ENCODE assay signal across 21 cellular contexts in the genomic region with DNA sequence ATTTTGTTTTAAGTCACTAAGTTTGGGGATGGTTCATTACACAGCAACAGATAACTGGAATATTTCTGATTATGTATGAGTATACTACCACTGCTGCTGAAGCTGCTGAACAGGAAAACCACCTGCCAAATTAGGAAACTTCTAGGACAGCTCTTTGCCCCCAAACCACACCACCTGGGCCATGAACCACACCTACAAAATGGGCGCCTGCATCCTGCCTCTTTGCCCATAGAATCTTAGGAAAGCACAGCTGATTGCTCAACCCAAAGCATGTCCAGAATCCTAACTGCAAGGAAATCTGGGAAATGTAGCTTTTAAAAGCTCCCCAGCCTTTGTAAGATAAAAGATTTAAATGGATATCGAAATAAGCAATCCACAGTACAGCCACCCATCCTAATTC. TPM values are rescaled to one million over a fixed set of nuclear protein-coding genes. Genes with fewer than 3 reads are reported as not detected.
DNase-seq lines count a peak whose midpoint lies in the region; ATAC-seq and TF ChIP-seq lines count a peak whose summit lies in the region.
"Had no signal": no experiment of that assay in that cellular context is flagged by ENCODE, and none has a peak within 500 bp of the region (broad histone marks: within the 10 kb centered on the region; RNA-seq: fewer than 3 reads in every experiment).

No MANE protein-coding gene starts in this region.

- no peak for TF ChIP-seq EP300 in stomach (IDR thresholded peaks at IDR 0.05)

- TF ChIP-seq CTCF in liver (IDR thresholded peaks at IDR 0.05; ENCODE audit: low read depth, low read length, missing input control): no peak
- no peak for TF ChIP-seq CTCF in stomach (IDR thresholded peaks at IDR 0.05)

- no peak overlapping the region for H3K4me3 ChIP-seq in Jurkat, Clone E6-1 (ENCODE audit: low read length)
- H3K4me3 ChIP-seq in adipocyte (ENCODE audit: low read length): no peak overlapping the region
- H3K4me3 ChIP-seq in liver (ENCODE audit: low read depth in 1 of 3, low read length in 3 of 3): no peak overlapping the region
- H3K4me3 ChIP-seq in stomach: no peak overlapping the region
- H3K4me3 ChIP-seq: SJSA1 had no signal

- H3K4me1 ChIP-seq in adipocyte (ENCODE audit: control insufficient read depth, insufficient read depth, low read length): peaks cover 18% of the 10 kb centered on the region
- peaks cover 6 to 34% (median 22%) of the 10 kb centered on the region in 4 donors for H3K4me1 ChIP-seq in liver (ENCODE audit: control insufficient read depth in 4 of 4, insufficient read depth in 4 of 4, low read length in 3 of 4)
- H3K4me1 ChIP-seq in stomach: peaks cover 15 to 51% (median 22%) of the 10 kb centered on the region in 4 donors
- H3K4me1 ChIP-seq: BE2C, SJSA1 had no signal

- H3K27me3 ChIP-seq in adipocyte (replicated peaks; ENCODE audit: control insufficient read depth, insufficient read depth, low read length): no peaks in the 10 kb centered on the region
- H3K27me3 ChIP-seq in liver (ENCODE audit: control insufficient read depth in 4 of 4, insufficient read depth in 4 of 4, low read length in 3 of 4): no peaks in the 10 kb centered on the region
- H3K27me3 ChIP-seq in stomach: no peaks in the 10 kb centered on the region
- H3K27me3 ChIP-seq: SJSA1 had no signal

- peaks cover 0 to 5% of the 10 kb centered on the region in 2 donors for H3K4me1 Mint-ChIP-seq in stimulated activated naive B cell treated with anti-CD40 and anti-IgM and Interleukin-4, amounts not matched to agents 10 μg/mL and 1 μg/mL and 100 μg/mL, for 72 hours
- no peaks in the 10 kb centered on the region for H3K4me1 Mint-ChIP-seq in activated T-cell treated with anti-CD3 and anti-CD28 coated beads, Interleukin-2, amount 50 U/mL, for 24 hours (ENCODE audit: low read depth)

- no peaks in the 10 kb centered on the region for H3K27me3 Mint-ChIP-seq in stimulated activated naive B cell treated with anti-CD40 and anti-IgM and Interleukin-4, amounts not matched to agents 10 μg/mL and 1 μg/mL and 100 μg/mL, for 72 hours
- H3K27me3 Mint-ChIP-seq in activated T-cell treated with anti-CD3 and anti-CD28 coated beads, Interleukin-2, amount 50 U/mL, for 24 hours: peaks cover 2% of the 10 kb centered on the region

- no peak for ATAC-seq in stimulated activated naive B cell treated with anti-CD40 and anti-IgM and Interleukin-4, amounts not matched to agents 10 μg/mL and 1 μg/mL and 100 μg/mL, for 72 hours (replicated peaks)
- no peak for ATAC-seq in activated CD4-positive, CD25-positive, alpha-beta regulatory T cell treated with anti-CD3 and anti-CD28 coated beads, Interleukin-2, amount 50 U/mL, for 24 hours
- ATAC-seq: PC-3 had no signal

- intact Hi-C loops in stomach (cut with DNase I; ENCODE audit: low total_unique reads): no loop called here

- TF ChIP-seq RAD21 in liver (IDR thresholded peaks at IDR 0.05): peak in 1 of 2 donors; percentile 5

- H3K9me3 ChIP-seq in adipocyte (ENCODE audit: control insufficient read depth, low read length) (no peaks in the 10 kb centered on the region), liver (ENCODE audit: control insufficient read depth in 4 of 4, low read length in 3 of 4) (no peaks in the 10 kb centered on the region), stomach (no peaks in the 10 kb centered on the region)
- H3K9me3 ChIP-seq: BE2C, SJSA1 had no signal

- peaks cover 0 to 4% of the 10 kb centered on the region in 2 donors for H3K36me3 Mint-ChIP-seq in stimulated activated naive B cell treated with anti-CD40 and anti-IgM and Interleukin-4, amounts not matched to agents 10 μg/mL and 1 μg/mL and 100 μg/mL, for 72 hours
- H3K36me3 Mint-ChIP-seq in activated T-cell treated with anti-CD3 and anti-CD28 coated beads, Interleukin-2, amount 50 U/mL, for 24 hours (ENCODE audit: low read depth): no peaks in the 10 kb centered on the region

- 42% methylated on average over 2 of the region's 2 CpGs for WGBS in liver
- 25 to 47% (median 41%) methylated on average over 2 of the region's 2 CpGs for WGBS in stomach, 5 donors

- no peak overlapping the region for H3K27ac Mint-ChIP-seq in stimulated activated naive B cell treated with anti-CD40 and anti-IgM and Interleukin-4, amounts not matched to agents 10 μg/mL and 1 μg/mL and 100 μg/mL, for 72 hours
- H3K27ac Mint-ChIP-seq in activated T-cell treated with anti-CD3 and anti-CD28 coated beads, Interleukin-2, amount 50 U/mL, for 24 hours: no peak overlapping the region

- H3K4me3 Mint-ChIP-seq in stimulated activated naive B cell treated with anti-CD40 and anti-IgM and Interleukin-4, amounts not matched to agents 10 μg/mL and 1 μg/mL and 100 μg/mL, for 72 hours: no peak overlapping the region
- H3K4me3 Mint-ChIP-seq in activated T-cell treated with anti-CD3 and anti-CD28 coated beads, Interleukin-2, amount 50 U/mL, for 24 hours: no peak overlapping the region

- peak; percentile 67 for DNase-seq in Jurkat, Clone E6-1 (ENCODE audit: low read depth, low spot score)
- DNase-seq in adipocyte (ENCODE audit: low read depth) (peak; percentile 29), stomach (no peak)
- no peak for DNase-seq in stimulated activated naive B cell treated with anti-CD40 and anti-IgM and Interleukin-4, amounts not matched to agents 10 μg/mL and 1 μg/mL and 100 μg/mL, for 72 hours
- no peak for DNase-seq in stimulated activated CD4-positive, alpha-beta T cell treated with anti-CD3 and anti-CD28 coated beads, Interleukin-1b, Interleukin-23, amount 100 ng/mL, for 48 hours
- DNase-seq in activated T-cell treated with anti-CD3 and anti-CD28 coated beads, Interleukin-2, amount 50 U/mL, for 24 hours: no peak
- DNase-seq: BE2C, GF-D8, NCI-H1048, NCI-H1436 treated with DMSO at 0.1 percent for 48 hours, NCI-H2029 treated with DMSO at 0.1 percent for 48 hours, NCI-H2171 treated with DMSO at 0.1 percent for 48 hours, NCI-H446 treated with DMSO at 0.1 percent for 48 hours, NCI-H748 treated with DMSO at 0.1 percent for 48 hours, PC-3, SW 1271 had no signal

- H3K9me3 Mint-ChIP-seq in stimulated activated naive B cell treated with anti-CD40 and anti-IgM and Interleukin-4, amounts not matched to agents 10 μg/mL and 1 μg/mL and 100 μg/mL, for 72 hours: no peaks in the 10 kb centered on the region
- H3K9me3 Mint-ChIP-seq in activated T-cell treated with anti-CD3 and anti-CD28 coated beads, Interleukin-2, amount 50 U/mL, for 24 hours: no peaks in the 10 kb centered on the region

- no peaks in the 10 kb centered on the region for H3K36me3 ChIP-seq in adipocyte (ENCODE audit: control insufficient read depth, insufficient read depth, low read length, severe bottlenecking)
- H3K36me3 ChIP-seq in liver (ENCODE audit: control insufficient read depth in 4 of 4, insufficient read depth in 3 of 4, low read depth in 1 of 4, low read length in 3 of 4): no peaks in the 10 kb centered on the region
- no peaks in the 10 kb centered on the region for H3K36me3 ChIP-seq in stomach
- H3K36me3 ChIP-seq: BE2C, SJSA1 had no signal

- no peak overlapping the region for H3K27ac ChIP-seq in liver (ENCODE audit: low read depth in 1 of 2, low read length in 2 of 2)
- peak overlapping the region; percentile 64 to 83 (median 72) for H3K27ac ChIP-seq in stomach
- H3K27ac ChIP-seq: SJSA1 had no signal

- no peak for TF ChIP-seq POLR2A in stomach (IDR thresholded peaks at IDR 0.05)

- H3K9ac ChIP-seq in adipocyte (ENCODE audit: low read length) (no peak overlapping the region), liver (ENCODE audit: low read depth in 1 of 2, low read length in 2 of 2) (no peak overlapping the region)

TF ChIP-seq in liver, 16 proteins besides CTCF, POLR2A, EP300 and RAD21:
- TF ChIP-seq REST (IDR thresholded peaks at IDR 0.05): no peak
- peak; percentile 90 for TF ChIP-seq YY1 (IDR thresholded peaks at IDR 0.05)

RNA-seq across cellular contexts. Expression of gene C9orf152, which starts 6.6 kb away (rescaled TPM):
- polyA plus RNA-seq in Jurkat, Clone E6-1 (2012; ENCODE audit: insufficient read depth, insufficient read length): not detected
- under 1 TPM in 1 of 2 donors, not detected in 1; 0.08 TPM for total RNA-seq in liver
- under 1 TPM; 0.20 to 0.29 TPM for polyA plus RNA-seq in liver
- 10 to 100 TPM in 3 of 5 donors, 1 to 10 TPM in 1, not detected in 1; 1.7 to 26.8 (median 16.2) TPM for total RNA-seq in stomach
- polyA plus RNA-seq in stomach: 10 to 100 TPM; 11.6 to 18.1 (median 17.0) TPM
- total RNA-seq: H4, SJSA1 had no signal
- polyA plus RNA-seq: AG04450 had no signal

RNA-seq across cellular contexts. Expression of gene TXN, which starts 41.8 kb away (rescaled TPM):
- polyA plus RNA-seq in Jurkat, Clone E6-1 (2012; ENCODE audit: insufficient read depth, insufficient read length): 361 TPM
- total RNA-seq in liver (100 to 1,000 TPM in 1 of 2 donors, 10 to 100 TPM in 1; 65.4 to 111 TPM), stomach (100 to 1,000 TPM in 4 of 5 donors, 10 to 100 TPM in 1; 89.3 to 182 (median 149) TPM)
- polyA plus RNA-seq in liver (100 to 1,000 TPM; 183 to 400 TPM), stomach (100 to 1,000 TPM; 382 to 786 (median 473) TPM)

Comparison
In these comparisons a context has a peak if more than half of its experiments do, and no peak if none do; other contexts are left out.
1. DNase-seq: peak in Jurkat, Clone E6-1 (single experiment) and adipocyte (single experiment); none in stomach (single experiment), stimulated activated naive B cell treated with anti-CD40 and anti-IgM and Interleukin-4, amounts not matched to agents 10 μg/mL and 1 μg/mL and 100 μg/mL, for 72 hours (single experiment), stimulated activated CD4-positive, alpha-beta T cell treated with anti-CD3 and anti-CD28 coated beads, Interleukin-1b, Interleukin-23, amount 100 ng/mL, for 48 hours (single experiment) and activated T-cell treated with anti-CD3 and anti-CD28 coated beads, Interleukin-2, amount 50 U/mL, for 24 hours (single experiment).
2. H3K27ac ChIP-seq: peak in stomach (5 of 5); none in liver (0 of 2).